ENCODE assay signal across 26 cellular contexts in genomic region chr14:78747809-78748208, GRCh38.
"Had no signal": no experiment of that assay in that cellular context is flagged by ENCODE, and none has a peak within 500 bp of the region (broad histone marks: within the 10 kb centered on the region; RNA-seq: fewer than 3 reads in every experiment).

No MANE protein-coding gene starts in this region.

- H3K27me3 Mint-ChIP-seq: dendritic cell treated with granulocyte-macrophage colony-stimulating factor and Interleukin-4, amounts not matched to agents 40 ng/mL and 50 ng/mL, for 4 days had no signal

- H3K4me1 ChIP-seq: colonic mucosa, gastrocnemius medialis, prostate gland, right atrium auricular region, sigmoid colon, stomach, thyroid gland had no signal

- H3K36me3 Mint-ChIP-seq: mesothelial cell of epicardium; naive B cell; stimulated activated effector memory CD8-positive, alpha-beta T cell treated with anti-CD3 and anti-CD28 coated beads, Interleukin-12 subunit alpha, Interleukin-12 subunit beta, amount 100 ng/mL, for 72 hours had no signal

- H3K4me3 ChIP-seq: colonic mucosa, gastrocnemius medialis, lung, mucosa of descending colon, prostate gland, right atrium auricular region, sigmoid colon, stomach, thyroid gland had no signal

- H3K4me1 Mint-ChIP-seq: mesothelial cell of epicardium; naive B cell; nephron; stimulated activated effector memory CD8-positive, alpha-beta T cell treated with anti-CD3 and anti-CD28 coated beads, Interleukin-12 subunit alpha, Interleukin-12 subunit beta, amount 100 ng/mL, for 72 hours had no signal

- H3K4me3 Mint-ChIP-seq: dendritic cell treated with granulocyte-macrophage colony-stimulating factor and Interleukin-4, amounts not matched to agents 40 ng/mL and 50 ng/mL, for 4 days; endodermal cell; mesothelial cell of epicardium; naive B cell; nephron; stimulated activated effector memory CD8-positive, alpha-beta T cell treated with anti-CD3 and anti-CD28 coated beads, Interleukin-12 subunit alpha, Interleukin-12 subunit beta, amount 100 ng/mL, for 72 hours had no signal

- H3K9me3 ChIP-seq: colonic mucosa, gastrocnemius medialis, mucosa of descending colon, prostate gland, right atrium auricular region, sigmoid colon, stomach, thyroid gland had no signal

- H3K36me3 ChIP-seq: colonic mucosa, gastrocnemius medialis, prostate gland, right atrium auricular region, sigmoid colon, stomach, thyroid gland had no signal

- H3K9me3 Mint-ChIP-seq: endodermal cell, mesothelial cell of epicardium, nephron had no signal

- ATAC-seq: esophagus mucosa; gastrocnemius medialis; mucosa of descending colon; stimulated activated effector memory CD8-positive, alpha-beta T cell treated with anti-CD3 and anti-CD28 coated beads, Interleukin-12 subunit alpha, Interleukin-12 subunit beta, amount 100 ng/mL, for 72 hours had no signal

- H3K27me3 ChIP-seq: colonic mucosa, gastrocnemius medialis, right atrium auricular region, sigmoid colon, stomach, thyroid gland had no signal

- H3K27ac Mint-ChIP-seq: dendritic cell treated with granulocyte-macrophage colony-stimulating factor and Interleukin-4, amounts not matched to agents 40 ng/mL and 50 ng/mL, for 4 days; endodermal cell; mesothelial cell of epicardium; naive B cell; nephron; stimulated activated effector memory CD8-positive, alpha-beta T cell treated with anti-CD3 and anti-CD28 coated beads, Interleukin-12 subunit alpha, Interleukin-12 subunit beta, amount 100 ng/mL, for 72 hours had no signal

- H3K27ac ChIP-seq: colonic mucosa, epithelial cell of prostate, gastrocnemius medialis, prostate gland, right atrium auricular region, sigmoid colon, stomach, thyroid gland had no signal

- DNase-seq: colonic mucosa; effector CD8-positive, alpha-beta T cell; endodermal cell; foreskin fibroblast; gastrocnemius medialis; head of caudate nucleus; mesenchymal stem cell; mucosa of descending colon; naive B cell; nucleus accumbens; sigmoid colon; stimulated activated CD4-positive, alpha-beta T cell treated with anti-CD3 and anti-CD28 coated beads, Interleukin-2, amount 100 ng/mL, for 24 hours; stimulated activated CD4-positive, alpha-beta T cell treated with anti-CD3 and anti-CD28 coated beads, Interleukin-4, amount 100 ng/mL, for 24 hours; stimulated activated naive CD4-positive, alpha-beta T cell treated with Interleukin-2 at 50 U/mL for 16 hours; stomach; thyroid gland; trophoblast cell had no signal
